19 cellular contexts compared by ENCODE assay signal in the genomic region with DNA sequence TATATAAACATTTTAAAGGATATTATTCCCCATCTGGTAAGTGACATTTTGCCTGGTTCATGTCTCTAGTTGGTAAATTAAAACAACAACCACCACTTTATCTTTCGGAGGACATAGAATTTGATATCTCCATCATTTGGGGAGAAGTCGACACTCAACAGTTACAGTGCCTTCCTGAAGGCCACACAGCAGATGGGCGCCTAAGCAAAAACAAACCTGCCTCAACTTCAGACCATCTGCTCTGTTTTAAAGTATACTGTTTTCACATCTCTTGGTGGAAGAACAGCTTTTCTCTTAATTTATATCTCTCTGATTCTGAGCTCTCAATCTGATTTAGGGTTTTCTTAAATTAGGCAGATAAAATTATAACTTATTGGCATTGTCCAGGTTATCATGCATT.
"Had no signal": no experiment of that assay in that cellular context is flagged by ENCODE, and none has a peak within 500 bp of the region (broad histone marks: within the 10 kb centered on the region; RNA-seq: fewer than 3 reads in every experiment).

No MANE protein-coding gene starts in this region.

- H3K9me3 ChIP-seq: Peyer's patch, SJCRH30, SK-N-SH had no signal

- H3K27me3 ChIP-seq: Peyer's patch, SJCRH30 had no signal

- DNase-seq: activated CD4-positive, alpha-beta memory T cell treated with anti-CD3 and anti-CD28 coated beads, Interleukin-2, amount 10 ng/mL, durations not matched to agents 7 days and 5 days; activated CD4-positive, alpha-beta T cell treated with anti-CD3 and anti-CD28 coated beads for 36 hours; activated CD4-positive, alpha-beta T cell treated with anti-CD3 and anti-CD28 coated beads, Interleukin-2, amount 50 U/mL, for 1 hour; activated gamma-delta T cell; activated naive CD4-positive, alpha-beta T cell treated with anti-CD3 and anti-CD28 coated beads for 36 hours; activated T-cell treated with anti-CD3 and anti-CD28 coated beads for 4 hours; activated T-cell treated with anti-CD3 and anti-CD28 coated beads, Interleukin-2, amount 50 U/mL, for 48 hours; KG1; NCI-H1048; NCI-H2029 treated with DMSO at 0.1 percent for 48 hours; NCI-H510A treated with DMSO at 0.1 percent for 48 hours; Peyer's patch; Right ventricle myocardium superior; SJCRH30; SK-N-SH; T-helper 1 cell; WERI-Rb-1 had no signal

- H3K4me1 ChIP-seq: Peyer's patch, SJCRH30 had no signal

- H3K4me3 ChIP-seq: Peyer's patch, SJCRH30 had no signal

- H3K27ac ChIP-seq: Peyer's patch, RWPE1, SJCRH30, WERI-Rb-1 had no signal

- H3K36me3 ChIP-seq: Peyer's patch, SJCRH30, WERI-Rb-1 had no signal

- ATAC-seq: activated CD4-positive, alpha-beta T cell treated with anti-CD3 and anti-CD28 coated beads for 36 hours; activated T-helper 17 cell treated with anti-CD3 and anti-CD28 coated beads, Interleukin-2, amount 50 U/mL, for 72 hours had no signal
